1 cellular context compared by ENCODE assay signal in the genomic region with DNA sequence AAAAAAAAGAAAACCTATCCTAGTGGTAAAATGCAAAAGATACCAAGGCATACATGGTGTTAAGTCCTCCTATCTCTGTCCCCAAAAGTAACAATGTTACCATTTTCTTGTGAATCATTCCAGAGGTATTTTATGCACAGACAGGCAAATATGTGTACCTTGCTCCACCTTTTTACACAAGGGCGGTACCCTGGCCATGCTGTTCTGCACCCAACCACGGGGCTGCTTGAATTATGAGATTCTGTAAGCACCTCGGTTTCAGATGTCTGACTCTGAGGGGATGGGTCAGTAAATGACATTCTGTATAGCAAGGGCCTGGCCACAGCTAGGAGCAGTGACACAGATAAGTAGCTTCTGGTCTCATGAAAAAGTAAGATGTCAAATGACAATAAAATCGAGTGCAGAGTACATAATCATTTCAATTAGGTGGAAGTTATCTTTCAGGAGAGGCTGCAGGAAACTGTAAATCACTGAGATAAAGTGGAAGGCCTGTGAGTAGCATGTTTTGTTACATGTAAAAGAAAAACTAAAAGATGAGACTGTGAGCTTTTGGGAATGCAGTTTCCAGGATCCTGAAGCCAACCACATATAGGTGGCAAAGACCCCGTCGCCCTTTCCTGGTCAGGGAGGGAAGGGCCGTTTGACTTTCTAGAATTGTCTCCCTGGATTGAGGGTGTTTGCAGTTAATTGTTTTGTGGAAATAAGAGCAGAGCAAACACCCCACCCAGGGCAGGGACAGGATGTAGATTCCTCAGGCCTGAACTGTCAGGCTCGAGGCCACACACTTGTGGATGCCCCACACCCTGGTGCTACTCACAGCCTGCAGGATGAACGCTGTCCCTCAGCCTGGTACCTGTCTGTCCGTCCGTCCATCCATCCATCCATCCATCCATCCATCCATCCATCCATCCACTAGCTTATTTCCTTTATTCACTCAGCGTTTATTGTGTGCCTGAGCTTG.
TF ChIP-seq lines count a peak whose summit lies in the region.

No MANE protein-coding gene starts in this region.

TF ChIP-seq in SK-N-SH treated with all-trans-retinoic acid at 6 μM for 48 hours, 23 proteins besides CTCF, POLR2A, EP300 and RAD21:
- TF ChIP-seq, protein P1, sequence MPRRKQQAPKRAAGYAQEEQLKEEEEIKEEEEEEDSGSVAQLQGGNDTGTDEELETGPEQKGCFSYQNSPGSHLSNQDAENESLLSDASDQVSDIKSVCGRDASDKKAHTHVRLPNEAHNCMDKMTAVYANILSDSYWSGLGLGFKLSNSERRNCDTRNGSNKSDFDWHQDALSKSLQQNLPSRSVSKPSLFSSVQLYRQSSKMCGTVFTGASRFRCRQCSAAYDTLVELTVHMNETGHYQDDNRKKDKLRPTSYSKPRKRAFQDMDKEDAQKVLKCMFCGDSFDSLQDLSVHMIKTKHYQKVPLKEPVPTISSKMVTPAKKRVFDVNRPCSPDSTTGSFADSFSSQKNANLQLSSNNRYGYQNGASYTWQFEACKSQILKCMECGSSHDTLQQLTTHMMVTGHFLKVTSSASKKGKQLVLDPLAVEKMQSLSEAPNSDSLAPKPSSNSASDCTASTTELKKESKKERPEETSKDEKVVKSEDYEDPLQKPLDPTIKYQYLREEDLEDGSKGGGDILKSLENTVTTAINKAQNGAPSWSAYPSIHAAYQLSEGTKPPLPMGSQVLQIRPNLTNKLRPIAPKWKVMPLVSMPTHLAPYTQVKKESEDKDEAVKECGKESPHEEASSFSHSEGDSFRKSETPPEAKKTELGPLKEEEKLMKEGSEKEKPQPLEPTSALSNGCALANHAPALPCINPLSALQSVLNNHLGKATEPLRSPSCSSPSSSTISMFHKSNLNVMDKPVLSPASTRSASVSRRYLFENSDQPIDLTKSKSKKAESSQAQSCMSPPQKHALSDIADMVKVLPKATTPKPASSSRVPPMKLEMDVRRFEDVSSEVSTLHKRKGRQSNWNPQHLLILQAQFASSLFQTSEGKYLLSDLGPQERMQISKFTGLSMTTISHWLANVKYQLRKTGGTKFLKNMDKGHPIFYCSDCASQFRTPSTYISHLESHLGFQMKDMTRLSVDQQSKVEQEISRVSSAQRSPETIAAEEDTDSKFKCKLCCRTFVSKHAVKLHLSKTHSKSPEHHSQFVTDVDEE (CRISPR knock-in tag; IDR thresholded peaks at IDR 0.05), result peak; percentile 60
- TF ChIP-seq PPARA (CRISPR knock-in tag; IDR thresholded peaks at IDR 0.05; ENCODE audit: borderline replicate concordance), result no peak
- no peak for TF ChIP-seq ZNF70 (CRISPR knock-in tag; IDR thresholded peaks at IDR 0.05)
- TF ChIP-seq ARNTL (CRISPR knock-in tag; IDR thresholded peaks at IDR 0.05; ENCODE audit: borderline replicate concordance, low read depth), result no peak
- peak; percentile 46; the same call in 1 of the 2 replicates for TF ChIP-seq TCF4 (CRISPR knock-in tag; IDR thresholded peaks at IDR 0.05; ENCODE audit: borderline replicate concordance)
- TF ChIP-seq OSR1 (CRISPR knock-in tag; IDR thresholded peaks at IDR 0.05), result no peak
- TF ChIP-seq, protein P2, sequence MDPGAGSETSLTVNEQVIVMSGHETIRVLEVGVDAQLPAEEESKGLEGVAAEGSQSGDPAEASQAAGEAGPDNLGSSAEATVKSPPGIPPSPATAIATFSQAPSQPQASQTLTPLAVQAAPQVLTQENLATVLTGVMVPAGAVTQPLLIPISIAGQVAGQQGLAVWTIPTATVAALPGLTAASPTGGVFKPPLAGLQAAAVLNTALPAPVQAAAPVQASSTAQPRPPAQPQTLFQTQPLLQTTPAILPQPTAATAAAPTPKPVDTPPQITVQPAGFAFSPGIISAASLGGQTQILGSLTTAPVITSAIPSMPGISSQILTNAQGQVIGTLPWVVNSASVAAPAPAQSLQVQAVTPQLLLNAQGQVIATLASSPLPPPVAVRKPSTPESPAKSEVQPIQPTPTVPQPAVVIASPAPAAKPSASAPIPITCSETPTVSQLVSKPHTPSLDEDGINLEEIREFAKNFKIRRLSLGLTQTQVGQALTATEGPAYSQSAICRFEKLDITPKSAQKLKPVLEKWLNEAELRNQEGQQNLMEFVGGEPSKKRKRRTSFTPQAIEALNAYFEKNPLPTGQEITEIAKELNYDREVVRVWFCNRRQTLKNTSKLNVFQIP (CRISPR knock-in tag; IDR thresholded peaks at IDR 0.05; ENCODE audit: borderline replicate concordance, low read depth), result no peak
- no peak for TF ChIP-seq ZFP30 (CRISPR knock-in tag; IDR thresholded peaks at IDR 0.05)
- TF ChIP-seq ZNF565 (CRISPR knock-in tag; conservative IDR thresholded peaks at IDR 0.05; ENCODE audit: low read depth), result no peak
- TF ChIP-seq, protein P3, sequence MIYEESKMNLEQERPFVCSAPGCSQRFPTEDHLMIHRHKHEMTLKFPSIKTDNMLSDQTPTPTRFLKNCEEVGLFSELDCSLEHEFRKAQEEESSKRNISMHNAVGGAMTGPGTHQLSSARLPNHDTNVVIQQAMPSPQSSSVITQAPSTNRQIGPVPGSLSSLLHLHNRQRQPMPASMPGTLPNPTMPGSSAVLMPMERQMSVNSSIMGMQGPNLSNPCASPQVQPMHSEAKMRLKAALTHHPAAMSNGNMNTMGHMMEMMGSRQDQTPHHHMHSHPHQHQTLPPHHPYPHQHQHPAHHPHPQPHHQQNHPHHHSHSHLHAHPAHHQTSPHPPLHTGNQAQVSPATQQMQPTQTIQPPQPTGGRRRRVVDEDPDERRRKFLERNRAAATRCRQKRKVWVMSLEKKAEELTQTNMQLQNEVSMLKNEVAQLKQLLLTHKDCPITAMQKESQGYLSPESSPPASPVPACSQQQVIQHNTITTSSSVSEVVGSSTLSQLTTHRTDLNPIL (CRISPR knock-in tag; IDR thresholded peaks at IDR 0.05; ENCODE audit: low read depth), result no peak
- no peak for TF ChIP-seq ZNF8 (CRISPR knock-in tag; IDR thresholded peaks at IDR 0.05)
- peak; percentile 53 for TF ChIP-seq ISL1 (CRISPR knock-in tag; IDR thresholded peaks at IDR 0.05)
- TF ChIP-seq RARB (CRISPR knock-in tag; IDR thresholded peaks at IDR 0.05), result no peak
- no peak for TF ChIP-seq BACH2 (CRISPR knock-in tag; IDR thresholded peaks at IDR 0.05; ENCODE audit: borderline replicate concordance)
